In the genomic region with DNA sequence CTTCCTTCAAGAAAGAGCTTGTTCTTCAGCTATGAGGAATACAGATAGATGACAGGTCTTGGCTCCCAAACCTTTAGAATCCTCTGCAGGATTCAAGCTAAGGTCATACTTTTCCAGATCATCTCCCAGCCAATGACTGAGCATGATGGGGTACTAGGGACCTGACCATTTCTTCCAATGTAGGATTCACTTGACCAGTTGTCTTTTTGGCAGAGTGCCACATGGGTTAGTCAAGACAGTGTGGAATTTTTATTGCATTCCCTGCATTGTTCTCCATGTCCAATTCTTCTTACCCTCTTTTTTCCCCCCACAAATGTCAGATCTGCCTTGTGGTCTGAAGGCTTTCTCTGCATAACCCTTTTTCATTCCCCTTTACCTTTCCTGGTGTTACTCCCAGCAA, we compare ENCODE assay signal across 26 cellular contexts.
A peak's percentile ranks its signal among the peaks of the same experiment; 100 is the strongest.
DNase-seq lines count a peak whose midpoint lies in the region; ATAC-seq, FAIRE-seq and TF ChIP-seq lines count a peak whose summit lies in the region.
"Had no signal": no experiment of that assay in that cellular context is flagged by ENCODE, and none has a peak within 500 bp of the region (broad histone marks: within the 10 kb centered on the region; RNA-seq: fewer than 3 reads in every experiment).

No MANE protein-coding gene starts in this region.

- H3K4me3 Mint-ChIP-seq in MCF 10A (ENCODE audit: unreplicated experiment): no peak overlapping the region
- H3K4me3 Mint-ChIP-seq: activated CD4-positive, alpha-beta memory T cell treated with anti-CD3 and anti-CD28 coated beads, Interleukin-2, amount 10 ng/mL, durations not matched to agents 7 days and 5 days; activated naive CD4-positive, alpha-beta T cell treated with anti-CD3 and anti-CD28 coated beads, Interleukin-2, amount 50 U/mL, for 24 hours; activated T-helper 17 cell treated with anti-CD3 and anti-CD28 coated beads, Interleukin-2, amount 50 U/mL, for 72 hours; CD4-positive, alpha-beta T cell; HFFc6; stimulated activated naive CD8-positive, alpha-beta T cell treated with anti-CD3 and anti-CD28 coated beads, Interleukin-15, Interleukin-2, amounts not matched to agents 100 ng/mL and 50 ng/mL, for 24 hours had no signal

- H3K36me3 Mint-ChIP-seq in MCF 10A (ENCODE audit: insufficient read depth, unreplicated experiment): no peaks in the 10 kb centered on the region
- H3K36me3 Mint-ChIP-seq: activated naive CD4-positive, alpha-beta T cell treated with anti-CD3 and anti-CD28 coated beads, Interleukin-2, amount 50 U/mL, for 24 hours had no signal

- peak overlapping the region; percentile 55 for H3K27ac Mint-ChIP-seq in MCF 10A (ENCODE audit: low read depth, unreplicated experiment)
- H3K27ac Mint-ChIP-seq: activated CD4-positive, alpha-beta memory T cell treated with anti-CD3 and anti-CD28 coated beads, Interleukin-2, amount 10 ng/mL, durations not matched to agents 7 days and 5 days; activated naive CD4-positive, alpha-beta T cell treated with anti-CD3 and anti-CD28 coated beads, Interleukin-2, amount 50 U/mL, for 24 hours; activated T-helper 17 cell treated with anti-CD3 and anti-CD28 coated beads, Interleukin-2, amount 50 U/mL, for 72 hours; CD4-positive, alpha-beta T cell; HFFc6; stimulated activated naive CD8-positive, alpha-beta T cell treated with anti-CD3 and anti-CD28 coated beads, Interleukin-15, Interleukin-2, amounts not matched to agents 100 ng/mL and 50 ng/mL, for 24 hours had no signal

- ATAC-seq in body of pancreas (no peak), HG03039 (IDR thresholded peaks at IDR 0.05; ENCODE audit: unreplicated experiment) (no peak)
- ATAC-seq: activated T-helper 17 cell treated with anti-CD3 and anti-CD28 coated beads, Interleukin-2, amount 50 U/mL, for 72 hours; psoas muscle had no signal

- BruUV-seq in MCF 10A (replicated peaks; lab: Mats Ljungman, UMichigan): no TSS peak

- no peak for TF ChIP-seq CTCF in MCF 10A (IDR thresholded peaks at IDR 0.05; ENCODE audit: unreplicated experiment)
- TF ChIP-seq CTCF in breast epithelium (IDR thresholded peaks at IDR 0.05): no peak
- no peak for TF ChIP-seq CTCF in body of pancreas (IDR thresholded peaks at IDR 0.05)

- H3K36me3 ChIP-seq in breast epithelium: no peaks in the 10 kb centered on the region
- no peaks in the 10 kb centered on the region for H3K36me3 ChIP-seq in SJCRH30
- H3K36me3 ChIP-seq in body of pancreas (replicated peaks in 1 of 2; ENCODE audit: insufficient read depth in 1 of 2, low read depth in 2 of 2): no peaks in the 10 kb centered on the region
- H3K36me3 ChIP-seq: thyroid gland had no signal

- POLR2A ChIA-PET in MCF 10A (lab: Yijun Ruan, JAX): no interaction called here

- TF ChIP-seq POLR2A in breast epithelium (IDR thresholded peaks at IDR 0.05) (no peak), body of pancreas (IDR thresholded peaks at IDR 0.05) (no peak)

- no peak overlapping the region for H3K4me3 ChIP-seq in breast epithelium
- H3K4me3 ChIP-seq in SJCRH30: no peak overlapping the region
- H3K4me3 ChIP-seq in body of pancreas: no peak overlapping the region
- H3K4me3 ChIP-seq: psoas muscle, SK-N-MC, thyroid gland had no signal

- CTCF ChIA-PET in MCF 10A (lab: Yijun Ruan, JAX): interaction anchor here (0.7 kb wide), 1 partner anchor 249 kb away, joined by 5 read pairs; no protein-coding TSS in a partner anchor

- no peaks in the 10 kb centered on the region for H3K27me3 Mint-ChIP-seq in MCF 10A (ENCODE audit: insufficient read depth, unreplicated experiment)
- H3K27me3 Mint-ChIP-seq: activated CD4-positive, alpha-beta memory T cell treated with anti-CD3 and anti-CD28 coated beads, Interleukin-2, amount 10 ng/mL, durations not matched to agents 7 days and 5 days; activated naive CD4-positive, alpha-beta T cell treated with anti-CD3 and anti-CD28 coated beads, Interleukin-2, amount 50 U/mL, for 24 hours; activated T-helper 17 cell treated with anti-CD3 and anti-CD28 coated beads, Interleukin-2, amount 50 U/mL, for 72 hours; CD4-positive, alpha-beta T cell; stimulated activated naive CD8-positive, alpha-beta T cell treated with anti-CD3 and anti-CD28 coated beads, Interleukin-15, Interleukin-2, amounts not matched to agents 100 ng/mL and 50 ng/mL, for 24 hours had no signal

- H3K4me1 ChIP-seq in breast epithelium: no peaks in the 10 kb centered on the region
- H3K4me1 ChIP-seq in SJCRH30: peaks cover 12% of the 10 kb centered on the region
- no peaks in the 10 kb centered on the region for H3K4me1 ChIP-seq in body of pancreas
- H3K4me1 ChIP-seq: psoas muscle, thyroid gland had no signal

- DNase-seq in MCF 10A (ENCODE audit: unreplicated experiment): peak; percentile 33
- DNase-seq in breast epithelium (ENCODE audit: low spot score in 2 of 2): no peak
- peak; percentile 87 to 89 for DNase-seq in SJCRH30
- peak; percentile 85 for DNase-seq in glomerular visceral epithelial cell (ENCODE audit: extremely low spot score)
- DNase-seq in urothelium cell line (ENCODE audit: low spot score): peak; percentile 45
- DNase-seq in D341Med (ENCODE audit: low spot score): no peak
- no peak for DNase-seq in body of pancreas
- DNase-seq: activated CD4-positive, alpha-beta memory T cell treated with anti-CD3 and anti-CD28 coated beads, Interleukin-2, amount 10 ng/mL, durations not matched to agents 7 days and 5 days; activated CD4-positive, CD25-positive, alpha-beta regulatory T cell treated with anti-CD3 and anti-CD28 coated beads, Interleukin-2, amount 50 U/mL, for 72 hours; aorta; CD4-positive, alpha-beta T cell; central memory CD4-positive, alpha-beta T cell; HFFc6; IMR-90; NCI-H1105; NCI-H1930; occipital lobe; psoas muscle; thyroid gland had no signal

- peak; percentile 62 for FAIRE-seq in urothelium cell line (lab: Jason Lieb, UNC)
- FAIRE-seq: GM12892 had no signal

- H3K27ac ChIP-seq in breast epithelium (no peak overlapping the region), SJCRH30 (0 out of 2 replicates have a peak overlapping the region, but pooled peaks have one; percentile 1), body of pancreas (no peak overlapping the region)
- H3K27ac ChIP-seq: 22Rv1, psoas muscle, SK-N-MC, thyroid gland had no signal

- H3K27me3 ChIP-seq in breast epithelium (no peaks in the 10 kb centered on the region), SJCRH30 (no peaks in the 10 kb centered on the region), body of pancreas (no peaks in the 10 kb centered on the region)
- H3K27me3 ChIP-seq: thyroid gland had no signal

- peaks cover 16% of the 10 kb centered on the region for H3K9me3 Mint-ChIP-seq in MCF 10A (ENCODE audit: unreplicated experiment)
- H3K9me3 Mint-ChIP-seq: activated T-helper 17 cell treated with anti-CD3 and anti-CD28 coated beads, Interleukin-2, amount 50 U/mL, for 72 hours; CD4-positive, alpha-beta T cell; stimulated activated naive CD8-positive, alpha-beta T cell treated with anti-CD3 and anti-CD28 coated beads, Interleukin-15, Interleukin-2, amounts not matched to agents 100 ng/mL and 50 ng/mL, for 24 hours had no signal

- H3K4me1 Mint-ChIP-seq in MCF 10A (ENCODE audit: insufficient read depth, unreplicated experiment): peaks cover 5% of the 10 kb centered on the region
- H3K4me1 Mint-ChIP-seq: activated CD4-positive, alpha-beta memory T cell treated with anti-CD3 and anti-CD28 coated beads, Interleukin-2, amount 10 ng/mL, durations not matched to agents 7 days and 5 days; activated naive CD4-positive, alpha-beta T cell treated with anti-CD3 and anti-CD28 coated beads, Interleukin-2, amount 50 U/mL, for 24 hours; activated T-helper 17 cell treated with anti-CD3 and anti-CD28 coated beads, Interleukin-2, amount 50 U/mL, for 72 hours had no signal

- no peaks in the 10 kb centered on the region for H3K9me3 ChIP-seq in breast epithelium
- H3K9me3 ChIP-seq in SJCRH30 (replicated peaks): peaks cover 18% of the 10 kb centered on the region
- no peaks in the 10 kb centered on the region for H3K9me3 ChIP-seq in body of pancreas
- H3K9me3 ChIP-seq: thyroid gland had no signal

- intact Hi-C loops in MCF 10A (cut with micrococcal nuclease) (no loop called here), breast epithelium (cut with DNase I; ENCODE audit: low total_unique reads) (no loop called here), body of pancreas (cut with DNase I) (no loop called here)

Comparison
In these comparisons a context has a peak if more than half of its experiments do, and no peak if none do; other contexts are left out.
1. DNase-seq: peak in MCF 10A (single experiment), SJCRH30 (2 of 2), glomerular visceral epithelial cell (single experiment) and urothelium cell line (single experiment); none in breast epithelium (0 of 2), D341Med (single experiment) and body of pancreas (0 of 4).